Comparison of ENCODE assay signal across 8 cellular contexts in the genomic region with DNA sequence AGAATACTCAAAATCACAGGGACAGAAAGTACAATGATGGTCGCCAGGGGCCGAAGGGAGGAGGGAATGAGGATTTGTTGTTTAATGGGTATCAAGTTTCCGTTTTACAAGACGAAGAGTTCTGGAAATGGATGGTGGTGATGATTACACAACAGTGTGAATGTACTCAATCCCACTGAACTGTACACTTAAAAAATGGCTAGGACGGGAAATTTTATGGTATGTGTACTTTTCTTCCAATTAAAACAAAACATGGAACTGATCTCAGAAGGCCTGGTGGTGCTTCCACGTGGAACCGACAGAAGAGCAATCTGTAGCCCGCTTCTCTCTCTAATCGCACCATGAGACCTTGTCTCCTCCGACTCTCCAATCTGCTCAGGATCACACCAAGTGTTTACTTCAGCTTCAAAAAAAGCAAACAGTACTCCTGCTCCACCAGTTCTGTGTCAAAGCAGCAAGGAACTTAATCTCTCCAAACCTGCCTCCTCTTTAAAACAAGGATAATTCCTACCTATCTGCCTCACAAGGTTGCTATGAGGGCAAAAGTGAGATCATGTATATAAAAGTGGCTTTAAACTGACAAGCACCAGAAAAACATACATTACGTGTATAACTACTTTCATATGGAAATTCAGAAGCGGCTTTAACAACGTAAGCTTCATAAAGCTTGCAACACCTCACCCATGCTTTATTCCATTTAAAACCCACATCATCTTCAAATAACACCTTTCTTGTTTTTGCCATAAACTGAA. TPM values are rescaled to one million over a fixed set of nuclear protein-coding genes. Genes with fewer than 3 reads are reported as not detected.
DNase-seq lines count a peak whose midpoint lies in the region; ATAC-seq and TF ChIP-seq lines count a peak whose summit lies in the region.

No MANE protein-coding gene starts in this region.

- peaks cover 38% of the 10 kb centered on the region for H3K4me1 Mint-ChIP-seq in activated CD8-positive, alpha-beta memory T cell treated with anti-CD3 and anti-CD28 coated beads, Interleukin-2, amount 10 ng/mL, durations not matched to agents 7 days and 5 days

- intact Hi-C loops in mucosa of descending colon (cut with DNase I, micrococcal nuclease): no loop called here

- H3K4me3 Mint-ChIP-seq in activated CD8-positive, alpha-beta memory T cell treated with anti-CD3 and anti-CD28 coated beads, Interleukin-2, amount 10 ng/mL, durations not matched to agents 7 days and 5 days: peak overlapping the region; percentile 80

- no peak for ATAC-seq in activated CD8-positive, alpha-beta memory T cell treated with anti-CD3 and anti-CD28 coated beads, Interleukin-2, amount 10 ng/mL, durations not matched to agents 7 days and 5 days
- ATAC-seq in mucosa of descending colon (no peak), GM21381 (IDR thresholded peaks at IDR 0.05; ENCODE audit: unreplicated experiment) (no peak), HG03108 (IDR thresholded peaks at IDR 0.05; ENCODE audit: unreplicated experiment) (no peak)

- H3K4me3 ChIP-seq in mucosa of descending colon: peak overlapping the region; percentile 72

- peaks cover 26% of the 10 kb centered on the region for H3K36me3 Mint-ChIP-seq in activated CD8-positive, alpha-beta memory T cell treated with anti-CD3 and anti-CD28 coated beads, Interleukin-2, amount 10 ng/mL, durations not matched to agents 7 days and 5 days

- no peaks in the 10 kb centered on the region for H3K9me3 ChIP-seq in mucosa of descending colon

- no peak for TF ChIP-seq CTCF in mucosa of descending colon (IDR thresholded peaks at IDR 0.05)

- peaks cover 18% of the 10 kb centered on the region for H3K4me1 ChIP-seq in mucosa of descending colon (ENCODE audit: low read depth)

- no peaks in the 10 kb centered on the region for H3K27me3 Mint-ChIP-seq in activated CD8-positive, alpha-beta memory T cell treated with anti-CD3 and anti-CD28 coated beads, Interleukin-2, amount 10 ng/mL, durations not matched to agents 7 days and 5 days

- H3K9me3 Mint-ChIP-seq in activated CD8-positive, alpha-beta memory T cell treated with anti-CD3 and anti-CD28 coated beads, Interleukin-2, amount 10 ng/mL, durations not matched to agents 7 days and 5 days (ENCODE audit: low read depth): no peaks in the 10 kb centered on the region

- CTCF ChIA-PET in activated CD8-positive, alpha-beta memory T cell treated with anti-CD3 and anti-CD28 coated beads, Interleukin-2, amount 10 ng/mL, durations not matched to agents 7 days and 5 days (lab: Charles Lee): interaction anchor here (1.4 kb wide), 1 partner anchor 42 kb away, joined by 4 read pairs; a partner anchor contains a TSS

- peak overlapping the region; percentile 87 for H3K27ac Mint-ChIP-seq in activated CD8-positive, alpha-beta memory T cell treated with anti-CD3 and anti-CD28 coated beads, Interleukin-2, amount 10 ng/mL, durations not matched to agents 7 days and 5 days

- H3K36me3 ChIP-seq in mucosa of descending colon (ENCODE audit: low read depth): peaks cover 7% of the 10 kb centered on the region

- DNase-seq in activated CD8-positive, alpha-beta memory T cell treated with anti-CD3 and anti-CD28 coated beads, Interleukin-2, amount 10 ng/mL, durations not matched to agents 7 days and 5 days: no peak
- DNase-seq in activated CD8-positive, alpha-beta memory T cell treated with anti-CD3 and anti-CD28 coated beads for 24 hours: no peak
- DNase-seq in NCI-H748 treated with DMSO at 0.1 percent for 48 hours (lab: John Stamatoyannopoulos, UW) (peak; percentile 61), cerebellar cortex (ENCODE audit: low spot score) (peak; percentile 18), mucosa of descending colon (no peak), foreskin melanocyte (no peak)

RNA-seq across cellular contexts. Expression of a gene that starts 2.1 kb away (rescaled TPM):
- total RNA-seq in activated CD8-positive, alpha-beta memory T cell treated with anti-CD3 and anti-CD28 coated beads, Interleukin-2, amount 10 ng/mL, durations not matched to agents 7 days and 5 days: 10 to 100 TPM; 72.8 to 75.3 TPM
- total RNA-seq in mucosa of descending colon: 100 to 1,000 TPM in 1 of 3 donors, 10 to 100 TPM in 2; 77.4 to 102 (median 82.8) TPM

RNA-seq across cellular contexts. Expression of a gene that starts 42.9 kb away (rescaled TPM):
- total RNA-seq in activated CD8-positive, alpha-beta memory T cell treated with anti-CD3 and anti-CD28 coated beads, Interleukin-2, amount 10 ng/mL, durations not matched to agents 7 days and 5 days: 1 to 10 TPM; 2.8 to 5.2 TPM
- 10 to 100 TPM in 1 of 3 donors, 1 to 10 TPM in 2; 1.3 to 27.4 (median 2.0) TPM for total RNA-seq in mucosa of descending colon

Comparison
In these comparisons a context has a peak if more than half of its experiments do, and no peak if none do; other contexts are left out.
1. DNase-seq: peak in NCI-H748 treated with DMSO at 0.1 percent for 48 hours (single experiment) and cerebellar cortex (single experiment); none in activated CD8-positive, alpha-beta memory T cell treated with anti-CD3 and anti-CD28 coated beads, Interleukin-2, amount 10 ng/mL, durations not matched to agents 7 days and 5 days (single experiment), activated CD8-positive, alpha-beta memory T cell treated with anti-CD3 and anti-CD28 coated beads for 24 hours (single experiment), mucosa of descending colon (0 of 3) and foreskin melanocyte (single experiment).